10 cellular contexts compared by ENCODE assay signal in the genomic region with DNA sequence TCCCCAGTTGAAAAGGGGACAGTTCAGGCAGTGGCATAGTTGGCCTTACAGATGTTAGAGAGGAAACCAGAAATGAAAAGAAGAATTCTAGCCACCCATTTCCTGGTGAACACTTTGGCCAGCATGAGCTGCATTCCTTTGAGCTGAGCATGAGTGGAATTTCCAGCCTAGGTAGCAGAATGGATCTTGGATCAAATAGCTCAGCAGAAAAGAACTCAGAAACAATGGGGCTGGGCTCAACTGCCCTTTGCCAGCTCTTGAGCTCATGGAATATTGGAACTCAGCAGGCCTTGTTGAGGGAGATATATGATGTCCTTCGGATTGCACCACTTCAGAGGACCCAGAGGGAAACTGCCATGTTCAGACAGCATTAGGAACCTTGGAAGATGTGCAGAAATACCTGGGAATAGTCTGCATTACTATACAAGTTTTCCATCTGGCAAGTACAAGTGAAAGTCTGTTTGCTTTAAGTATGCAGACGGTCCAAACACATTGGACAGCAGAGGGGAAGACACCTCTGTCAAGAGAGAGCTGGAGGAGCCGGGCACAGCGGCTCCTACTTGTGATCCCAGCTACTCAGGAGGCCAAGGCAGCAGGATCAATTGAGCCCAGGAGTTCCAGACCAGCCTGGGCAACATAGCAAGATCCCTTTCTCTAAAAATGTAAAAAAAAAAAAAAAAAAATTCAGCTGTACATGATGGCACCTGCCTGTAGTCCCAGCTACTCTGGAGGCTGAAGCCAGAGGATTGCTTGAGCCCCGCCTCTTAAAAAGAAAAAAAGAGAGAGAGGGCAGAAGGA. TPM values are rescaled to one million over a fixed set of nuclear protein-coding genes. Genes with fewer than 3 reads are reported as not detected.
DNase-seq lines count a peak whose midpoint lies in the region; ATAC-seq, FAIRE-seq and TF ChIP-seq lines count a peak whose summit lies in the region.
"Had no signal": no experiment of that assay in that cellular context is flagged by ENCODE, and none has a peak within 500 bp of the region (broad histone marks: within the 10 kb centered on the region; RNA-seq: fewer than 3 reads in every experiment).

No MANE protein-coding gene starts in this region.

- H3K79me2 ChIP-seq in HepG2 (ENCODE audit: insufficient read depth, low read length) = peaks cover 11% of the 10 kb centered on the region

- TF ChIP-seq CTCF in cardiac muscle cell (IDR thresholded peaks at IDR 0.05; ENCODE audit: low read depth, low read length) (no peak), brain microvascular endothelial cell (IDR thresholded peaks at IDR 0.05; ENCODE audit: low read depth, low read length, missing control alignments) (no peak), HepG2 (CRISPR knock-in tag; IDR thresholded peaks at IDR 0.05) (no peak), upper lobe of left lung (IDR thresholded peaks at IDR 0.05) (no peak)

- H3K27ac ChIP-seq in cardiac muscle cell = peak overlapping the region; percentile 68
- peak overlapping the region; percentile 65 for H3K27ac ChIP-seq in brain microvascular endothelial cell
- H3K27ac ChIP-seq in HepG2 (ENCODE audit: extremely low read length, insufficient read depth, low read length) = no peak overlapping the region
- H3K27ac ChIP-seq in upper lobe of left lung = peak overlapping the region; percentile 18 to 73 (median 67)
- H3K27ac ChIP-seq: ovary had no signal

- no peak for ATAC-seq in Right ventricle myocardium inferior
- ATAC-seq in HepG2 = peak; percentile 13; the same call in 2 of the 3 replicates
- peak in 1 of 2 donors; percentile 3 for ATAC-seq in upper lobe of left lung (ENCODE audit: low FRiP score in 2 of 2)
- no peak for ATAC-seq in GM18520 (IDR thresholded peaks at IDR 0.05; ENCODE audit: unreplicated experiment)

- TF ChIP-seq POLR2A in HepG2 (IDR thresholded peaks at IDR 0.05; ENCODE audit: insufficient read depth in 1 of 2, low read depth in 2 of 2, low read length in 2 of 2) = no peak
- no peak for TF ChIP-seq POLR2A in upper lobe of left lung (IDR thresholded peaks at IDR 0.05)

- H3K4me3 ChIP-seq in cardiac muscle cell (no peak overlapping the region), brain microvascular endothelial cell (ENCODE audit: low read depth, low read length) (no peak overlapping the region), HepG2 (replicated peaks in 1 of 3; ENCODE audit: insufficient read depth in 1 of 3, low read depth in 2 of 3, low read length in 3 of 3) (no peak overlapping the region), upper lobe of left lung (no peak overlapping the region)
- H3K4me3 ChIP-seq: ovary had no signal

- POLR2A ChIA-PET in HepG2 (lab: Yijun Ruan, JAX) = no interaction called here

- no peak overlapping the region for H3K9ac ChIP-seq in HepG2 (ENCODE audit: insufficient read depth, low read depth, low read length)

- no peak for FAIRE-seq in HepG2 (lab: Jason Lieb, UNC)
- no peak for FAIRE-seq in GM19239 (lab: Jason Lieb, UNC)

- TF ChIP-seq EP300 in HepG2 (IDR thresholded peaks at IDR 0.05; ENCODE audit: low read depth in 2 of 2, low read length in 2 of 2) = no peak
- TF ChIP-seq EP300 in HepG2 (CRISPR knock-in tag; IDR thresholded peaks at IDR 0.05; ENCODE audit: borderline replicate concordance) = no peak
- no peak for TF ChIP-seq EP300 in upper lobe of left lung (IDR thresholded peaks at IDR 0.05)

- H3K4me1 ChIP-seq in cardiac muscle cell (ENCODE audit: low read depth) (peaks cover 3% of the 10 kb centered on the region), HepG2 (ENCODE audit: insufficient read depth, low read length) (peaks cover 60% of the 10 kb centered on the region), upper lobe of left lung (peaks cover 19 to 35% (median 24%) of the 10 kb centered on the region in 4 donors)

- no peaks in the 10 kb centered on the region for H3K27me3 ChIP-seq in cardiac muscle cell
- H3K27me3 ChIP-seq in brain microvascular endothelial cell (replicated peaks) = no peaks in the 10 kb centered on the region
- H3K27me3 ChIP-seq in HepG2 (ENCODE audit: control insufficient read depth in 1 of 2, insufficient read depth in 2 of 2, low read length in 2 of 2) = no peaks in the 10 kb centered on the region
- no peaks in the 10 kb centered on the region for H3K27me3 ChIP-seq in upper lobe of left lung
- H3K27me3 ChIP-seq: ovary had no signal

- no peaks in the 10 kb centered on the region for H3K9me3 ChIP-seq in cardiac muscle cell (ENCODE audit: low read depth)
- no peaks in the 10 kb centered on the region for H3K9me3 ChIP-seq in HepG2 (ENCODE audit: low read length)
- H3K9me3 ChIP-seq in upper lobe of left lung = no peaks in the 10 kb centered on the region
- H3K9me3 ChIP-seq: ovary had no signal

- peaks cover 10% of the 10 kb centered on the region for H4K20me1 ChIP-seq in HepG2 (ENCODE audit: insufficient read depth, low read length)

- in situ Hi-C loops in brain microvascular endothelial cell (cut with HindIII; ENCODE audit: low pct_ligation_motif_present, low sequenced_read_pairs) = no loop called here
- in situ Hi-C loops in HepG2 (cut with HindIII; ENCODE audit: extremely low pct_ligation_motif_present, low pct_unique_long_range_greater_than_20kb) = loop anchor here (5.0 to 10.0 kb wide), 2 partner anchors 78 to 106 kb away; no protein-coding TSS in a partner anchor

- H3K36me3 ChIP-seq in cardiac muscle cell (no peaks in the 10 kb centered on the region), brain microvascular endothelial cell (replicated peaks) (peaks cover 7% of the 10 kb centered on the region), HepG2 (replicated peaks in 1 of 2; ENCODE audit: control insufficient read depth in 1 of 2, insufficient read depth in 2 of 2, low read length in 2 of 2) (no peaks in the 10 kb centered on the region), upper lobe of left lung (peaks cover 0 to 3% (median 0%) of the 10 kb centered on the region in 4 donors)
- H3K36me3 ChIP-seq: ovary had no signal

- peak overlapping the region; percentile 30 for H3K4me2 ChIP-seq in HepG2 (ENCODE audit: low read depth, low read length)

- CTCF ChIA-PET in HepG2 (lab: Yijun Ruan, JAX; ENCODE audit: low intra/inter-chr PET ratio, low total read pairs) = no interaction called here

- H2AFZ ChIP-seq in HepG2 (ENCODE audit: low read length) = no peak overlapping the region

- intact Hi-C loops in Right ventricle myocardium inferior (cut with DNase I) = loop anchor here (5.0 to 10.0 kb wide), 2 partner anchors 98 to 914 kb away; a partner anchor contains a TSS
- intact Hi-C loops in HepG2 (cut with micrococcal nuclease; ENCODE audit: unreplicated experiment) = loop anchor here (10.0 kb wide), 2 partner anchors 526 to 846 kb away; a partner anchor contains a TSS

- 39% methylated on average over 5 of the region's 5 CpGs for WGBS in HepG2 (ENCODE audit: low lambda C conversion rate)
- WGBS in upper lobe of left lung, 2 donors = 77 to 84% methylated on average over 5 of the region's 5 CpGs

- no TSS peak for BruUV-seq in HepG2 (replicated peaks; lab: Mats Ljungman, UMichigan)

- TF ChIP-seq RAD21 in HepG2 (CRISPR knock-in tag; IDR thresholded peaks at IDR 0.05) = no peak

- peak; percentile 38 to 88 for DNase-seq in cardiac muscle cell (ENCODE audit: low read depth in 1 of 2, low spot score in 1 of 2)
- no peak for DNase-seq in Right ventricle myocardium inferior (ENCODE audit: missing footprints)
- DNase-seq in brain microvascular endothelial cell = peak; percentile 65
- peak; percentile 78 for DNase-seq in HepG2 (ENCODE audit: low spot score)
- DNase-seq in upper lobe of left lung = peak in 1 of 2 donors; percentile 50
- no peak for DNase-seq in NCI-H345 (lab: John Stamatoyannopoulos, UW)
- DNase-seq in GM19239 (ENCODE audit: insufficient read length, low spot score) = no peak
- DNase-seq: NCI-H69, ovary had no signal

TF ChIP-seq in HepG2, 621 proteins besides CTCF, POLR2A, EP300 and RAD21 (continues in another document):
- TF ChIP-seq MAFF (IDR thresholded peaks at IDR 0.05; ENCODE audit: low read depth, low read length) = peak; percentile 60
- peak; percentile 68 for TF ChIP-seq ELF3 (CRISPR knock-in tag; IDR thresholded peaks at IDR 0.05)

RNA-seq across cellular contexts. Expression of a gene that starts 3.1 kb away (rescaled TPM):
- total RNA-seq in cardiac muscle cell (69.2 and 100 TPM in 2 replicates), Right ventricle myocardium inferior (146 TPM), HepG2 (2016; rRNA removed; fragmentation: Illumina TruSeq; extraction: Trizol) (145 and 190 TPM in 2 replicates), upper lobe of left lung (100 to 1,000 TPM in 4 of 6 donors, 10 to 100 TPM in 2; 58.3 to 181 (median 161) TPM)
- polyA plus RNA-seq in cardiac muscle cell (56.7 and 62.4 TPM in 2 replicates), HepG2 (2011; rRNA removed) (44.9 and 46.6 TPM in 2 replicates)
- 29.7 and 31.6 TPM in 2 replicates for total RNA-seq in HepG2 (2016; cell fraction: cytosol; rRNA removed; fragmentation: Illumina TruSeq; extraction: Trizol; ENCODE audit: low read depth)
- 140 and 167 TPM in 2 replicates for total RNA-seq in HepG2 (2016; cell fraction: insoluble cytoplasmic fraction; rRNA removed; fragmentation: Illumina TruSeq; extraction: Trizol)
- 96.9 and 108 TPM in 2 replicates for total RNA-seq in HepG2 (2016; cell fraction: membrane; rRNA removed; fragmentation: Illumina TruSeq; extraction: Trizol)
- total RNA-seq in HepG2 (2016; cell fraction: nucleus; rRNA removed; fragmentation: Illumina TruSeq; extraction: Trizol) = 70.3 and 72.0 TPM in 2 replicates
- polyA plus RNA-seq in HepG2 (2011; cell fraction: cytosol; rRNA removed) = 20.0 and 35.2 TPM in 2 replicates
- 11.8 and 17.9 TPM in 2 replicates for polyA plus RNA-seq in HepG2 (2011; cell fraction: nucleus; rRNA removed)
- polyA plus RNA-seq in HepG2 (2012) = 98.7 and 98.9 TPM in 2 replicates
- 29.7 and 32.6 TPM in 2 replicates for polyA plus RNA-seq in HepG2 (2016; cell fraction: cytosol; fragmentation: Illumina TruSeq; extraction: Trizol; ENCODE audit: low read depth)
- 154 TPM in 2 replicates for polyA plus RNA-seq in HepG2 (2016; cell fraction: insoluble cytoplasmic fraction; fragmentation: Illumina TruSeq; extraction: Trizol; ENCODE audit: low read depth)
- 62.3 and 67.4 TPM in 2 replicates for polyA plus RNA-seq in HepG2 (2016; cell fraction: membrane; fragmentation: Illumina TruSeq; extraction: Trizol; ENCODE audit: low read depth)
- 72.4 and 78.4 TPM in 2 replicates for polyA plus RNA-seq in HepG2 (2016; cell fraction: nucleus; fragmentation: Illumina TruSeq; extraction: Trizol; ENCODE audit: insufficient read depth, low read depth)
- 25.2 and 41.8 TPM in 2 replicates for polyA minus RNA-seq in HepG2 (2011; rRNA and poly(A)+ RNA removed; ENCODE audit: low replicate concordance)
- polyA minus RNA-seq in HepG2 (2011; cell fraction: cytosol; rRNA and poly(A)+ RNA removed) = 46.6 and 59.2 TPM in 2 replicates
- polyA minus RNA-seq in HepG2 (2011; cell fraction: nucleus; rRNA and poly(A)+ RNA removed) = 35.8 and 50.4 TPM in 2 replicates

Comparison
In these comparisons a context has a peak if more than half of its experiments do, and no peak if none do; other contexts are left out.
1. DNase-seq: peak in cardiac muscle cell (2 of 2), brain microvascular endothelial cell (single experiment) and HepG2 (single experiment); none in Right ventricle myocardium inferior (single experiment), NCI-H345 (single experiment) and GM19239 (single experiment).